In genomic region chr3:138972941-138973340, GRCh38 we compare ENCODE assay signal across 11 cellular contexts. TPM values are rescaled to one million over a fixed set of nuclear protein-coding genes. Genes with fewer than 3 reads are reported as not detected.
"Had no signal": no experiment of that assay in that cellular context is flagged by ENCODE, and none has a peak within 500 bp of the region (broad histone marks: within the 10 kb centered on the region; RNA-seq: fewer than 3 reads in every experiment).

No MANE protein-coding gene starts in this region.

- H2AFZ ChIP-seq: GM23248 had no signal

- H3K27ac ChIP-seq: GM23248, HL-60 had no signal

- H3K4me3 ChIP-seq: GM23248, HAP-1, K562 had no signal

- H3K4me1 ChIP-seq: HAP-1 had no signal

- ATAC-seq: HCT116, K562 had no signal

- H3K9ac ChIP-seq: GM23248 had no signal

- DNase-seq: GM23248, GOT3, H7, HFFc6, IMR-90 had no signal

- H3K36me3 ChIP-seq: HAP-1 had no signal

- H3K9me3 ChIP-seq: HAP-1 had no signal

RNA-seq across cellular contexts. Expression of gene FOXL2NB, which starts 25.9 kb away (rescaled TPM):
- total RNA-seq: HT-29 had no signal

RNA-seq across cellular contexts. Expression of gene FOXL2, which starts 26.0 kb away (rescaled TPM):
- total RNA-seq: HT-29, IMR-90 had no signal

RNA-seq across cellular contexts. Expression of gene PRR23A, which starts 33.1 kb away (rescaled TPM):
- total RNA-seq: GM23248, H4, H7, HFFc6, HT-29, IMR-90, K562 had no signal
- polyA plus RNA-seq: GM23248, IMR-90, K562 had no signal

RNA-seq across cellular contexts. Expression of gene PRR23B, which starts 47.8 kb away (rescaled TPM):
- total RNA-seq: GM23248, H4, H7, HFFc6, HT-29, IMR-90, K562 had no signal
- polyA plus RNA-seq: GM23248, IMR-90, K562 had no signal
